Comparison of ENCODE assay signal across 25 cellular contexts in genomic region chr3:127550758-127551157, GRCh38.
"Had no signal": no experiment of that assay in that cellular context is flagged by ENCODE, and none has a peak within 500 bp of the region (broad histone marks: within the 10 kb centered on the region; RNA-seq: fewer than 3 reads in every experiment).

No MANE protein-coding gene starts in this region.

- H3K4me3 ChIP-seq: heart right ventricle, hepatocyte, left lung, lower lobe of right lung, neural progenitor cell, pancreas, prostate gland, skin epidermis, spleen, suprapubic skin, tibial nerve, uterus had no signal

- H3K27ac ChIP-seq: heart right ventricle, hepatocyte, left lung, lower lobe of right lung, neural progenitor cell, pancreas, prostate gland, skin epidermis, spleen, suprapubic skin, tibial nerve, uterus had no signal

- H2AFZ ChIP-seq: hepatocyte, neural progenitor cell had no signal

- DNase-seq: heart right ventricle; islet precursor cell; kidney glomerular epithelial cell; left colon; lower lobe of right lung; mammary epithelial cell; mesenchymal stem cell; naive thymus-derived CD8-positive, alpha-beta T cell; nephron progenitor cell; pancreas; retina; right cardiac atrium; spleen; stimulated activated CD4-positive, alpha-beta T cell treated with anti-CD3 and anti-CD28 coated beads, Interleukin-4, amount 100 ng/mL, for 24 hours; stimulated activated naive CD4-positive, alpha-beta T cell; uterus had no signal

- H3K27me3 ChIP-seq: heart right ventricle, hepatocyte, left lung, pancreas, spleen, suprapubic skin, tibial nerve, uterus had no signal

- H3K9ac ChIP-seq: neural progenitor cell had no signal

- H3K4me2 ChIP-seq: hepatocyte, neural progenitor cell had no signal

- H3K4me1 ChIP-seq: lower lobe of right lung, pancreas had no signal

- H3K36me3 ChIP-seq: heart right ventricle, left lung, lower lobe of right lung, neural progenitor cell, pancreas, prostate gland, spleen, suprapubic skin, tibial nerve, uterus had no signal

- H3K9me3 ChIP-seq: heart right ventricle, left lung, lower lobe of right lung, pancreas, prostate gland, spleen, suprapubic skin, tibial nerve, uterus had no signal

- ATAC-seq: heart right ventricle; left colon; left lung; lower lobe of right lung; naive thymus-derived CD8-positive, alpha-beta T cell; pancreas; right cardiac atrium; sciatic nerve; stimulated activated effector memory CD8-positive, alpha-beta T cell treated with anti-CD3 and anti-CD28 coated beads, Interleukin-12 subunit alpha, Interleukin-12 subunit beta, amount 100 ng/mL, for 72 hours had no signal
